In genomic region chr3:30340500-30340899, GRCh38 we compare ENCODE assay signal across 25 cellular contexts.
"Had no signal": no experiment of that assay in that cellular context is flagged by ENCODE, and none has a peak within 500 bp of the region (broad histone marks: within the 10 kb centered on the region; RNA-seq: fewer than 3 reads in every experiment).

No MANE protein-coding gene starts in this region.

- H3K4me1 ChIP-seq: body of pancreas had no signal

- H3K27ac Mint-ChIP-seq: activated B cell treated with CpG ODN at 0.5 μM for 24 hours; activated CD8-positive, alpha-beta T cell treated with anti-CD3 and anti-CD28 coated beads for 36 hours; activated naive CD8-positive, alpha-beta T cell; activated T-helper 17 cell treated with anti-CD3 and anti-CD28 coated beads, Interleukin-2, amount 50 U/mL, for 72 hours; nephron progenitor cell; progenitor cell of endocrine pancreas; stimulated activated naive CD8-positive, alpha-beta T cell treated with anti-CD3 and anti-CD28 coated beads, Interleukin-15, Interleukin-2, amounts not matched to agents 100 ng/mL and 50 ng/mL, for 24 hours; T-helper 2 cell treated with Interferon-gamma antibody and Interleukin-4, amounts not matched to agents 5 μg/mL and 100 μg/mL, for 36 hours had no signal

- H3K27ac ChIP-seq: body of pancreas, hepatocyte, neutrophil, ovary had no signal

- H3K27me3 Mint-ChIP-seq: activated B cell treated with CpG ODN at 0.5 μM for 24 hours; activated CD8-positive, alpha-beta T cell treated with anti-CD3 and anti-CD28 coated beads for 36 hours; activated naive CD8-positive, alpha-beta T cell; activated T-helper 17 cell treated with anti-CD3 and anti-CD28 coated beads, Interleukin-2, amount 50 U/mL, for 72 hours; progenitor cell of endocrine pancreas; stimulated activated naive CD8-positive, alpha-beta T cell treated with anti-CD3 and anti-CD28 coated beads, Interleukin-15, Interleukin-2, amounts not matched to agents 100 ng/mL and 50 ng/mL, for 24 hours had no signal

- H3K9me3 ChIP-seq: body of pancreas, neutrophil, ovary, thoracic aorta had no signal

- H2AFZ ChIP-seq: hepatocyte had no signal

- H3K9me3 Mint-ChIP-seq: activated T-helper 17 cell treated with anti-CD3 and anti-CD28 coated beads, Interleukin-2, amount 50 U/mL, for 72 hours had no signal

- DNase-seq: activated B cell treated with CpG ODN at 0.5 μM for 24 hours; activated CD4-positive, alpha-beta T cell treated with anti-CD3 and anti-CD28 coated beads, Interleukin-2, amount 50 U/mL, for 1 hour; activated CD8-positive, alpha-beta T cell treated with anti-CD3 and anti-CD28 coated beads for 36 hours; activated T-cell treated with anti-CD3 and anti-CD28 coated beads, Interleukin-2, amount 50 U/mL, for 4 hours; anterior cingulate cortex; body of pancreas; effector CD8-positive, alpha-beta T cell; islet precursor cell; left cardiac atrium; left ventricle myocardium superior; nephron progenitor cell; ovary; stimulated activated CD4-positive, alpha-beta T cell treated with anti-CD3 and anti-CD28 coated beads, Interleukin-12 subunit alpha, Interleukin-12 subunit beta, amount 100 ng/mL, for 4 hours; stimulated activated CD4-positive, alpha-beta T cell treated with anti-CD3 and anti-CD28 coated beads, Interleukin-4, amount 100 ng/mL, for 1 hour; trophoblast cell had no signal

- H3K36me3 ChIP-seq: neutrophil, ovary, thoracic aorta had no signal

- H3K27me3 ChIP-seq: body of pancreas, hepatocyte, neutrophil, ovary had no signal

- ATAC-seq: activated CD8-positive, alpha-beta T cell treated with anti-CD3 and anti-CD28 coated beads for 36 hours; activated T-cell treated with anti-CD3 and anti-CD28 coated beads, Interleukin-2, amount 50 U/mL, for 4 hours; activated T-helper 17 cell treated with anti-CD3 and anti-CD28 coated beads, Interleukin-2, amount 50 U/mL, for 72 hours; body of pancreas; left cardiac atrium; left ventricle myocardium superior; sciatic nerve had no signal

- H3K4me1 Mint-ChIP-seq: activated B cell treated with CpG ODN at 0.5 μM for 24 hours had no signal

- H3K79me2 ChIP-seq: hepatocyte had no signal

- H3K4me2 ChIP-seq: hepatocyte had no signal

- H3K4me3 ChIP-seq: body of pancreas, hepatocyte, ovary, skin epidermis, thoracic aorta had no signal

- H3K4me3 Mint-ChIP-seq: activated B cell treated with CpG ODN at 0.5 μM for 24 hours; activated CD8-positive, alpha-beta T cell treated with anti-CD3 and anti-CD28 coated beads for 36 hours; activated naive CD8-positive, alpha-beta T cell; activated T-cell treated with anti-CD3 and anti-CD28 coated beads, Interleukin-2, amount 50 U/mL, for 4 hours; activated T-helper 17 cell treated with anti-CD3 and anti-CD28 coated beads, Interleukin-2, amount 50 U/mL, for 72 hours; nephron progenitor cell; stimulated activated naive CD8-positive, alpha-beta T cell treated with anti-CD3 and anti-CD28 coated beads, Interleukin-15, Interleukin-2, amounts not matched to agents 100 ng/mL and 50 ng/mL, for 24 hours; T-helper 2 cell treated with Interferon-gamma antibody and Interleukin-4, amounts not matched to agents 5 μg/mL and 100 μg/mL, for 36 hours had no signal
